ENCODE assay signal across 12 cellular contexts in the genomic region with DNA sequence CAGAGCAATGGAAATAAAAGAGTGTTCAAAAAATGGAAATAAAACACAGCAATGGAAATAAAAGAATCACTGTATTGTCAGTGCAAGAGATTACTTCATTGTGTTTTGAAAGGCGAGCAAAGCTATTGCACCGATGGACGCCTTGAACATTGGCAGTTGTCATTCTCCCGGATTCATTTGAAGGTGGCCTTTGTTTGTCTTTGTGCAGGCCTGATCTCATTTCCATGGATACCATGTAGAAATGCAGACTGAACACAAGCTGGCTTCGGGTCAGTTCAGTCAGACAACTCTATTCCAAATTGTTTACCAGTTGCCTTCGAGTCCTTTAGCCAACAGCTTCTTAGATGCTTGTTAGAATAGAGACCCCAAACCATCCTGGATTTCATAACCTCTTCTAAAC. TPM values are rescaled to one million over a fixed set of nuclear protein-coding genes. Genes with fewer than 3 reads are reported as not detected.
A peak's percentile ranks its signal among the peaks of the same experiment; 100 is the strongest.
DNase-seq lines count a peak whose midpoint lies in the region; ATAC-seq and TF ChIP-seq lines count a peak whose summit lies in the region.
"Had no signal": no experiment of that assay in that cellular context is flagged by ENCODE, and none has a peak within 500 bp of the region (broad histone marks: within the 10 kb centered on the region; RNA-seq: fewer than 3 reads in every experiment).

No MANE protein-coding gene starts in this region.

- peaks cover 18% of the 10 kb centered on the region for H3K4me1 Mint-ChIP-seq in brain
- H3K4me1 Mint-ChIP-seq in activated T-cell treated with anti-CD3 and anti-CD28 coated beads, Interleukin-2, amount 50 U/mL, for 4 hours (ENCODE audit: low read depth), result no peaks in the 10 kb centered on the region
- H3K4me1 Mint-ChIP-seq: activated B cell treated with CpG ODN at 0.5 μM for 24 hours had no signal

- H3K9me3 Mint-ChIP-seq in brain, result no peaks in the 10 kb centered on the region
- H3K9me3 Mint-ChIP-seq in activated T-cell treated with anti-CD3 and anti-CD28 coated beads, Interleukin-2, amount 50 U/mL, for 4 hours, result no peaks in the 10 kb centered on the region
- H3K9me3 Mint-ChIP-seq: activated B cell treated with CpG ODN at 0.5 μM for 24 hours; activated T-cell treated with anti-CD3 and anti-CD28 coated beads, Interleukin-2, amount 50 U/mL, for 24 hours had no signal

- peak overlapping the region; percentile 26 to 72 (median 57) for H3K4me3 Mint-ChIP-seq in brain
- H3K4me3 Mint-ChIP-seq in activated T-cell treated with anti-CD3 and anti-CD28 coated beads, Interleukin-2, amount 50 U/mL, for 4 hours, result no peak overlapping the region
- H3K4me3 Mint-ChIP-seq: activated B cell treated with CpG ODN at 0.5 μM for 24 hours; activated T-cell treated with anti-CD3 and anti-CD28 coated beads, Interleukin-2, amount 50 U/mL, for 24 hours had no signal

- intact Hi-C loops in sciatic nerve (cut with DNase I), result no loop called here

- no peaks in the 10 kb centered on the region for H3K36me3 Mint-ChIP-seq in brain
- peaks cover 1% of the 10 kb centered on the region for H3K36me3 Mint-ChIP-seq in activated T-cell treated with anti-CD3 and anti-CD28 coated beads, Interleukin-2, amount 50 U/mL, for 4 hours (ENCODE audit: insufficient read depth)

- DNase-seq in NCI-H146 (lab: John Stamatoyannopoulos, UW) (peak; percentile 64), kidney tubule cell (ENCODE audit: low spot score) (peak; percentile 62), sciatic nerve (ENCODE audit: low spot score) (no peak), SIG-M5 (lab: John Stamatoyannopoulos, UW) (no peak), NCI-H2196 (lab: John Stamatoyannopoulos, UW; ENCODE audit: unreplicated experiment) (no peak)
- DNase-seq in activated T-cell treated with anti-CD3 and anti-CD28 coated beads, Interleukin-2, amount 50 U/mL, for 4 hours, result no peak
- DNase-seq: activated B cell treated with CpG ODN at 0.5 μM for 24 hours; activated T-cell treated with anti-CD3 and anti-CD28 coated beads, Interleukin-2, amount 50 U/mL, for 24 hours; NCI-H226; SHP77 treated with DMSO at 0.1 percent for 48 hours had no signal

- peak overlapping the region in 4 of 5 experiments; percentile 12 to 77 (median 44) for H3K27ac Mint-ChIP-seq in brain
- H3K27ac Mint-ChIP-seq: activated B cell treated with CpG ODN at 0.5 μM for 24 hours; activated T-cell treated with anti-CD3 and anti-CD28 coated beads, Interleukin-2, amount 50 U/mL, for 24 hours had no signal

- ATAC-seq in sciatic nerve (peak; percentile 67), HG03460 (IDR thresholded peaks at IDR 0.05; ENCODE audit: unreplicated experiment) (no peak)
- ATAC-seq in activated T-cell treated with anti-CD3 and anti-CD28 coated beads, Interleukin-2, amount 50 U/mL, for 4 hours, result no peak

- TF ChIP-seq CTCF in brain (conservative IDR thresholded peaks at IDR 0.05), result no peak

- H3K27me3 Mint-ChIP-seq in brain, result peaks cover 5% of the 10 kb centered on the region
- peaks cover 6% of the 10 kb centered on the region for H3K27me3 Mint-ChIP-seq in activated T-cell treated with anti-CD3 and anti-CD28 coated beads, Interleukin-2, amount 50 U/mL, for 4 hours (ENCODE audit: low read depth)

RNA-seq across cellular contexts. Expression of gene ITGA2, which starts 8.3 kb away (rescaled TPM):
- polyA plus RNA-seq in brain (ENCODE audit: insufficient read depth, low read depth, low replicate concordance), result 1.0 TPM
- total RNA-seq in sciatic nerve, result 11.0 TPM
- total RNA-seq in activated T-cell treated with anti-CD3 and anti-CD28 coated beads, Interleukin-2, amount 50 U/mL, for 4 hours, result 1 to 10 TPM; 1.0 to 1.1 (median 1.1) TPM

Comparison
In these comparisons a context has a peak if more than half of its experiments do, and no peak if none do; other contexts are left out.
1. DNase-seq: peak in NCI-H146 (single experiment) and kidney tubule cell (single experiment); none in sciatic nerve (single experiment), activated T-cell treated with anti-CD3 and anti-CD28 coated beads, Interleukin-2, amount 50 U/mL, for 4 hours (single experiment), SIG-M5 (single experiment) and NCI-H2196 (single experiment).